Comparison of ENCODE assay signal across 8 cellular contexts in genomic region chr22:24133187-24133965, GRCh38. TPM values are rescaled to one million over a fixed set of nuclear protein-coding genes. Genes with fewer than 3 reads are reported as not detected.
DNase-seq lines count a peak whose midpoint lies in the region; ATAC-seq and TF ChIP-seq lines count a peak whose summit lies in the region.

No MANE protein-coding gene starts in this region.

- TF ChIP-seq CTCF in GM12872 (IDR thresholded peaks at IDR 0.05; ENCODE audit: insufficient read depth, low read depth, low read length) (peak; percentile 36; the same call in 2 of the 3 replicates), esophagus muscularis mucosa (IDR thresholded peaks at IDR 0.05) (peak; percentile 64 to 81 (median 69))

- no peak overlapping the region for H3K4me3 ChIP-seq in esophagus muscularis mucosa

- no peaks in the 10 kb centered on the region for H3K9me3 ChIP-seq in esophagus muscularis mucosa

- no peak for TF ChIP-seq EP300 in esophagus muscularis mucosa (IDR thresholded peaks at IDR 0.05)

- no peak for TF ChIP-seq POLR2A in esophagus muscularis mucosa (IDR thresholded peaks at IDR 0.05; ENCODE audit: low read depth)

- no peaks in the 10 kb centered on the region for H3K27me3 ChIP-seq in esophagus muscularis mucosa

- H3K4me1 ChIP-seq in esophagus muscularis mucosa, result peaks cover 13 to 38% (median 25%) of the 10 kb centered on the region in 4 donors

- intact Hi-C loops in esophagus muscularis mucosa (cut with DNase I), result loop anchor here (2.0 kb wide), 1 partner anchor 41 kb away; no protein-coding TSS in a partner anchor

- H3K36me3 ChIP-seq in esophagus muscularis mucosa, result peaks cover 0 to 62% (median 51%) of the 10 kb centered on the region in 4 donors

- in situ Hi-C loops in KBM-7 (cut with MboI; ENCODE audit: low pct_unique_long_range_greater_than_20kb, low sequenced_read_pairs), result no loop called here

- DNase-seq in T-helper 9 cell, result peak; percentile 16
- DNase-seq in esophagus muscularis mucosa (ENCODE audit: extremely low spot score), result no peak
- DNase-seq in renal cortical epithelial cell (ENCODE audit: low read depth), result peak; percentile 16
- DNase-seq in NCI-H1417 treated with DMSO at 0.1 percent for 48 hours (lab: John Stamatoyannopoulos, UW), result no peak
- no peak for DNase-seq in KBM-7

- 70% methylated on average over 11 of the region's 11 CpGs for WGBS in esophagus muscularis mucosa

- H3K27ac ChIP-seq in esophagus muscularis mucosa (replicated peaks in 1 of 4), result no peak overlapping the region

- ATAC-seq in GM18907 (IDR thresholded peaks at IDR 0.05; ENCODE audit: unreplicated experiment), result no peak
- no peak for ATAC-seq in GM21423 (IDR thresholded peaks at IDR 0.05; ENCODE audit: unreplicated experiment)

RNA-seq across cellular contexts. Expression of gene SUSD2, which starts 47.9 kb away (rescaled TPM):
- total RNA-seq in esophagus muscularis mucosa, result 1 to 10 TPM; 3.3 to 10.0 (median 4.2) TPM
- 0.10 TPM in 1 of 2 replicates, not detected in the other for total RNA-seq in renal cortical epithelial cell

Comparison
In these comparisons a context has a peak if more than half of its experiments do, and no peak if none do; other contexts are left out.
1. DNase-seq: peak in T-helper 9 cell (single experiment) and renal cortical epithelial cell (single experiment); none in esophagus muscularis mucosa (single experiment), NCI-H1417 treated with DMSO at 0.1 percent for 48 hours (single experiment) and KBM-7 (single experiment).